In the genomic region with DNA sequence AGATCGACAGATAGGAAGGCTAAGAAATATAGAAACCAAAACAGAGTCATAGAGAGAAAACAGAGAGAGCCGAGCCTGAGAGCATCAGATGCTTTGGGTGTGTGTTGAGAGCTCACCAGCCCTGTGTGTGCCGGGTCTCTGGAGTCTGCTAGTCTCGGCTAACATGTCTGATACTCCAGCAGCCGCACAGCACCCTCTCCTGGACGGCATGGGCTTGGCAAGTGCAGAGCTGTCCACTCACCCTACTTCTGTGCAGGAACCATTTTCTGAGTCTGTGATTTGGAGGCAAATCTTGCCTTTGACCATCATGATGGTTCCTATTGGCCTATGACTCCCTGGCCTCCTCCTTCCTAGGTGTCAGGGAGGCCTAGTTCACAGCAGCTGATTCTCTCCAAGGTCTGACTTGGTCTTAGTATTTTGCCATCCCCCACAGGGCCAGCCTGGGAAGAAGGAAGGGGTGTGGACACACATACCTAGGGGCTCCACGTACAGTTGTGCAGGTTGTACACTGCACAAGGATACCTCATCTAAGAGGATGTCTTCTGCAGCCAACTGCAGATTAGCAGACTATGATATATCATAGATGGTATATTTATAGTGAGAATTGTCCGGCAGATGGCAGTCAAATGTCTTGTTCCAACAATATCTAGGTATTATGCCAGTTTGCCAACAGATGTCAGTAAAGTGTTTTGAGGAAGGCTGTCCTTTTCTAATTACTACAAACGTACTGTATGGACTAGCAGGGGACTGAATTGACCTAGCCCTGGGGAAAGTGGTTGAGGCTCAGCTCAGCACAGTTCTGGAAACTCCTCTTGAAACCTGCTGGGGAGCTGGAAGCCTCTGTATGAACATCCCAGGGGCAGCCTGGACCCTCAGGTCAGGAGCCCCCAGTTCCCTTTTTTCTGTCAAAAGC, we compare ENCODE assay signal across 1 cellular context.
TF ChIP-seq lines count a peak whose summit lies in the region.

No MANE protein-coding gene starts in this region.

TF ChIP-seq in HepG2, 621 proteins besides CTCF, POLR2A, EP300 and RAD21 (continued from another document and continues in another):
- no peak for TF ChIP-seq PBX3 (CRISPR knock-in tag; IDR thresholded peaks at IDR 0.05; ENCODE audit: borderline replicate concordance)
- no peak for TF ChIP-seq FOXP4 (CRISPR knock-in tag; IDR thresholded peaks at IDR 0.05)
- TF ChIP-seq RXRB (CRISPR knock-in tag; IDR thresholded peaks at IDR 0.05; ENCODE audit: borderline replicate concordance), result peak; percentile 11; the same call in 1 of the 2 replicates
- no peak for TF ChIP-seq NFE2L1 (CRISPR knock-in tag; IDR thresholded peaks at IDR 0.05; ENCODE audit: borderline replicate concordance)
- TF ChIP-seq STAG1 (CRISPR knock-in tag; IDR thresholded peaks at IDR 0.05), result peak; percentile 94
- TF ChIP-seq GMEB2 (CRISPR knock-in tag; IDR thresholded peaks at IDR 0.05; ENCODE audit: low read depth), result no peak
- TF ChIP-seq, protein P1, sequence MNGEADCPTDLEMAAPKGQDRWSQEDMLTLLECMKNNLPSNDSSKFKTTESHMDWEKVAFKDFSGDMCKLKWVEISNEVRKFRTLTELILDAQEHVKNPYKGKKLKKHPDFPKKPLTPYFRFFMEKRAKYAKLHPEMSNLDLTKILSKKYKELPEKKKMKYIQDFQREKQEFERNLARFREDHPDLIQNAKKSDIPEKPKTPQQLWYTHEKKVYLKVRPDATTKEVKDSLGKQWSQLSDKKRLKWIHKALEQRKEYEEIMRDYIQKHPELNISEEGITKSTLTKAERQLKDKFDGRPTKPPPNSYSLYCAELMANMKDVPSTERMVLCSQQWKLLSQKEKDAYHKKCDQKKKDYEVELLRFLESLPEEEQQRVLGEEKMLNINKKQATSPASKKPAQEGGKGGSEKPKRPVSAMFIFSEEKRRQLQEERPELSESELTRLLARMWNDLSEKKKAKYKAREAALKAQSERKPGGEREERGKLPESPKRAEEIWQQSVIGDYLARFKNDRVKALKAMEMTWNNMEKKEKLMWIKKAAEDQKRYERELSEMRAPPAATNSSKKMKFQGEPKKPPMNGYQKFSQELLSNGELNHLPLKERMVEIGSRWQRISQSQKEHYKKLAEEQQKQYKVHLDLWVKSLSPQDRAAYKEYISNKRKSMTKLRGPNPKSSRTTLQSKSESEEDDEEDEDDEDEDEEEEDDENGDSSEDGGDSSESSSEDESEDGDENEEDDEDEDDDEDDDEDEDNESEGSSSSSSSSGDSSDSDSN (CRISPR knock-in tag; IDR thresholded peaks at IDR 0.05), result peak; percentile 30; the same call in 1 of the 2 replicates
- TF ChIP-seq HIVEP1 (CRISPR knock-in tag; IDR thresholded peaks at IDR 0.05), result no peak
- no peak for TF ChIP-seq FLYWCH1 (CRISPR knock-in tag; IDR thresholded peaks at IDR 0.05)
- TF ChIP-seq SMAD1 (CRISPR knock-in tag; IDR thresholded peaks at IDR 0.05; ENCODE audit: borderline replicate concordance, low read depth), result no peak
- no peak for TF ChIP-seq FOXO1 (CRISPR knock-in tag; IDR thresholded peaks at IDR 0.05)
- TF ChIP-seq PRMT3 (CRISPR knock-in tag; IDR thresholded peaks at IDR 0.05; ENCODE audit: borderline replicate concordance, low read depth), result no peak
- no peak for TF ChIP-seq ZSCAN20 (CRISPR knock-in tag; IDR thresholded peaks at IDR 0.05; ENCODE audit: borderline replicate concordance)
- no peak for TF ChIP-seq FIP1L1 (IDR thresholded peaks at IDR 0.05; ENCODE audit: borderline replicate concordance, insufficient read depth, low read depth, low read length)
- peak; percentile 38; the same call in 1 of the 2 replicates for TF ChIP-seq PITX1 (CRISPR knock-in tag; IDR thresholded peaks at IDR 0.05)
- TF ChIP-seq, protein P2, sequence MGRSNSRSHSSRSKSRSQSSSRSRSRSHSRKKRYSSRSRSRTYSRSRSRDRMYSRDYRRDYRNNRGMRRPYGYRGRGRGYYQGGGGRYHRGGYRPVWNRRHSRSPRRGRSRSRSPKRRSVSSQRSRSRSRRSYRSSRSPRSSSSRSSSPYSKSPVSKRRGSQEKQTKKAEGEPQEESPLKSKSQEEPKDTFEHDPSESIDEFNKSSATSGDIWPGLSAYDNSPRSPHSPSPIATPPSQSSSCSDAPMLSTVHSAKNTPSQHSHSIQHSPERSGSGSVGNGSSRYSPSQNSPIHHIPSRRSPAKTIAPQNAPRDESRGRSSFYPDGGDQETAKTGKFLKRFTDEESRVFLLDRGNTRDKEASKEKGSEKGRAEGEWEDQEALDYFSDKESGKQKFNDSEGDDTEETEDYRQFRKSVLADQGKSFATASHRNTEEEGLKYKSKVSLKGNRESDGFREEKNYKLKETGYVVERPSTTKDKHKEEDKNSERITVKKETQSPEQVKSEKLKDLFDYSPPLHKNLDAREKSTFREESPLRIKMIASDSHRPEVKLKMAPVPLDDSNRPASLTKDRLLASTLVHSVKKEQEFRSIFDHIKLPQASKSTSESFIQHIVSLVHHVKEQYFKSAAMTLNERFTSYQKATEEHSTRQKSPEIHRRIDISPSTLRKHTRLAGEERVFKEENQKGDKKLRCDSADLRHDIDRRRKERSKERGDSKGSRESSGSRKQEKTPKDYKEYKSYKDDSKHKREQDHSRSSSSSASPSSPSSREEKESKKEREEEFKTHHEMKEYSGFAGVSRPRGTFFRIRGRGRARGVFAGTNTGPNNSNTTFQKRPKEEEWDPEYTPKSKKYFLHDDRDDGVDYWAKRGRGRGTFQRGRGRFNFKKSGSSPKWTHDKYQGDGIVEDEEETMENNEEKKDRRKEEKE (IDR thresholded peaks at IDR 0.05), result no peak
- no peak for TF ChIP-seq POLR2G (IDR thresholded peaks at IDR 0.05; ENCODE audit: low read depth, low read length)
- no peak for TF ChIP-seq KAT2B (IDR thresholded peaks at IDR 0.05; ENCODE audit: borderline replicate concordance, low read depth, low read length)
- TF ChIP-seq CHCHD3 (CRISPR knock-in tag; IDR thresholded peaks at IDR 0.05), result no peak
- TF ChIP-seq ZNF577 (CRISPR knock-in tag; IDR thresholded peaks at IDR 0.05; ENCODE audit: borderline replicate concordance, low read depth), result no peak
- TF ChIP-seq, protein P3, sequence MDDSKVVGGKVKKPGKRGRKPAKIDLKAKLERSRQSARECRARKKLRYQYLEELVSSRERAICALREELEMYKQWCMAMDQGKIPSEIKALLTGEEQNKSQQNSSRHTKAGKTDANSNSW (CRISPR knock-in tag; IDR thresholded peaks at IDR 0.05; ENCODE audit: borderline replicate concordance), result no peak; the same call in 1 of the 2 replicates
- no peak for TF ChIP-seq ZNF558 (CRISPR knock-in tag; IDR thresholded peaks at IDR 0.05; ENCODE audit: borderline replicate concordance)
- TF ChIP-seq, protein P4, sequence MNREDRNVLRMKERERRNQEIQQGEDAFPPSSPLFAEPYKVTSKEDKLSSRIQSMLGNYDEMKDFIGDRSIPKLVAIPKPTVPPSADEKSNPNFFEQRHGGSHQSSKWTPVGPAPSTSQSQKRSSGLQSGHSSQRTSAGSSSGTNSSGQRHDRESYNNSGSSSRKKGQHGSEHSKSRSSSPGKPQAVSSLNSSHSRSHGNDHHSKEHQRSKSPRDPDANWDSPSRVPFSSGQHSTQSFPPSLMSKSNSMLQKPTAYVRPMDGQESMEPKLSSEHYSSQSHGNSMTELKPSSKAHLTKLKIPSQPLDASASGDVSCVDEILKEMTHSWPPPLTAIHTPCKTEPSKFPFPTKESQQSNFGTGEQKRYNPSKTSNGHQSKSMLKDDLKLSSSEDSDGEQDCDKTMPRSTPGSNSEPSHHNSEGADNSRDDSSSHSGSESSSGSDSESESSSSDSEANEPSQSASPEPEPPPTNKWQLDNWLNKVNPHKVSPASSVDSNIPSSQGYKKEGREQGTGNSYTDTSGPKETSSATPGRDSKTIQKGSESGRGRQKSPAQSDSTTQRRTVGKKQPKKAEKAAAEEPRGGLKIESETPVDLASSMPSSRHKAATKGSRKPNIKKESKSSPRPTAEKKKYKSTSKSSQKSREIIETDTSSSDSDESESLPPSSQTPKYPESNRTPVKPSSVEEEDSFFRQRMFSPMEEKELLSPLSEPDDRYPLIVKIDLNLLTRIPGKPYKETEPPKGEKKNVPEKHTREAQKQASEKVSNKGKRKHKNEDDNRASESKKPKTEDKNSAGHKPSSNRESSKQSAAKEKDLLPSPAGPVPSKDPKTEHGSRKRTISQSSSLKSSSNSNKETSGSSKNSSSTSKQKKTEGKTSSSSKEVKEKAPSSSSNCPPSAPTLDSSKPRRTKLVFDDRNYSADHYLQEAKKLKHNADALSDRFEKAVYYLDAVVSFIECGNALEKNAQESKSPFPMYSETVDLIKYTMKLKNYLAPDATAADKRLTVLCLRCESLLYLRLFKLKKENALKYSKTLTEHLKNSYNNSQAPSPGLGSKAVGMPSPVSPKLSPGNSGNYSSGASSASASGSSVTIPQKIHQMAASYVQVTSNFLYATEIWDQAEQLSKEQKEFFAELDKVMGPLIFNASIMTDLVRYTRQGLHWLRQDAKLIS (CRISPR knock-in tag; IDR thresholded peaks at IDR 0.05), result 0 out of 2 replicates have a peak, but pooled peaks have one; percentile 48
- TF ChIP-seq ZBTB26 (CRISPR knock-in tag; IDR thresholded peaks at IDR 0.05; ENCODE audit: borderline replicate concordance), result 0 out of 2 replicates have a peak, but pooled peaks have one; percentile 39
- 0 out of 2 replicates have a peak, but pooled peaks have one; percentile 17 for TF ChIP-seq RARG (CRISPR knock-in tag; IDR thresholded peaks at IDR 0.05; ENCODE audit: low read depth)
- no peak for TF ChIP-seq CSRNP1 (CRISPR knock-in tag; IDR thresholded peaks at IDR 0.05)
- no peak for TF ChIP-seq ESRRA (CRISPR knock-in tag; IDR thresholded peaks at IDR 0.05; ENCODE audit: low read depth)
- no peak for TF ChIP-seq SP2 (CRISPR knock-in tag; IDR thresholded peaks at IDR 0.05)
- no peak for TF ChIP-seq MED13 (CRISPR knock-in tag; IDR thresholded peaks at IDR 0.05)
- no peak for TF ChIP-seq HMGA1 (CRISPR knock-in tag; conservative IDR thresholded peaks at IDR 0.05)
- peak; percentile 13; the same call in 1 of the 2 replicates for TF ChIP-seq ELF3 (CRISPR knock-in tag; IDR thresholded peaks at IDR 0.05)
- TF ChIP-seq CAMTA2 (CRISPR knock-in tag; IDR thresholded peaks at IDR 0.05; ENCODE audit: borderline replicate concordance), result no peak
- TF ChIP-seq SIN3A (IDR thresholded peaks at IDR 0.05; ENCODE audit: borderline replicate concordance, low read depth, low read length), result no peak
